ENCODE assay signal across 8 cellular contexts in genomic region chr11:535519-536454, GRCh38.
DNase-seq lines count a peak whose midpoint lies in the region; ATAC-seq and TF ChIP-seq lines count a peak whose summit lies in the region.

TSS of gene HRAS (minus strand) at chr11:535576.

- ATAC-seq in GM19035 (IDR thresholded peaks at IDR 0.05; ENCODE audit: unreplicated experiment), result peak; percentile 68
- ATAC-seq in HG03354 (IDR thresholded peaks at IDR 0.05; ENCODE audit: poor library complexity, severe bottlenecking, unreplicated experiment), result peak; percentile 76

- DNase-seq in AG09309 (ENCODE audit: low read depth) (peak; percentile 66), NCI-H446 treated with DMSO at 0.1 percent for 48 hours (lab: John Stamatoyannopoulos, UW) (peak; percentile 81), cerebellar nuclear complex (lab: John Stamatoyannopoulos, UW) (peak; percentile 47 to 70), kidney glomerular epithelial cell (lab: John Stamatoyannopoulos, UW) (peak; percentile 69)
- DNase-seq in activated CD4-positive, alpha-beta T cell treated with anti-CD3 and anti-CD28 coated beads for 1 hour, result peak; percentile 95
- DNase-seq in stimulated activated CD4-positive, alpha-beta T cell treated with anti-CD3 and anti-CD28 coated beads, Interleukin-15, amount 100 ng/mL, for 48 hours (ENCODE audit: low read depth in 2 of 2), result peak; percentile 90 to 92

- no peak for TF ChIP-seq CTCF in AG09309 (IDR thresholded peaks at IDR 0.05; ENCODE audit: control insufficient read depth, insufficient read depth, low read depth, low read length, missing control alignments)

- peak within 1 kb of the TSS; percentile 87 for H3K4me3 ChIP-seq in AG09309 (ENCODE audit: control insufficient read depth, low read depth, low read length)

Comparison
In these comparisons a context has a peak if more than half of its experiments do, and no peak if none do; other contexts are left out.
1. Peak in every context shown above with its lines: DNase-seq, ATAC-seq and H3K4me3 ChIP-seq.